ENCODE assay signal across 10 cellular contexts in genomic region chr2:234954551-234954992, GRCh38. TPM values are rescaled to one million over a fixed set of nuclear protein-coding genes. Genes with fewer than 3 reads are reported as not detected.
DNase-seq lines count a peak whose midpoint lies in the region; ATAC-seq, FAIRE-seq and TF ChIP-seq lines count a peak whose summit lies in the region.
"Had no signal": no experiment of that assay in that cellular context is flagged by ENCODE, and none has a peak within 500 bp of the region (broad histone marks: within the 10 kb centered on the region; RNA-seq: fewer than 3 reads in every experiment).

No MANE protein-coding gene starts in this region.

- FAIRE-seq in frontal cortex (lab: Jason Lieb, UNC) = no peak

- intact Hi-C loops in cardiac septum (cut with DNase I) = loop anchor here (5.0 to 10.0 kb wide), 2 partner anchors 72 to 270 kb away; no protein-coding TSS in a partner anchor
- intact Hi-C loops in left cardiac atrium (cut with DNase I) = loop anchor here in 1 of 2 donors (5.0 to 10.0 kb wide), 2 partner anchors 98 to 130 kb away; no protein-coding TSS in a partner anchor
- intact Hi-C loops in uterus (cut with DNase I; ENCODE audit: low total_unique reads) = no loop called here

- peak overlapping the region; percentile 65 for H3K27ac Mint-ChIP-seq in endothelial cell (ENCODE audit: unreplicated experiment)
- H3K27ac Mint-ChIP-seq: activated naive CD8-positive, alpha-beta T cell treated with anti-CD3 and anti-CD28 coated beads, Interleukin-2, amount 10 ng/mL, durations not matched to agents 7 days and 5 days had no signal

- H3K4me3 Mint-ChIP-seq in endothelial cell (ENCODE audit: unreplicated experiment) = peak overlapping the region; percentile 95
- H3K4me3 Mint-ChIP-seq: activated naive CD8-positive, alpha-beta T cell treated with anti-CD3 and anti-CD28 coated beads, Interleukin-2, amount 10 ng/mL, durations not matched to agents 7 days and 5 days had no signal

- peaks cover 10% of the 10 kb centered on the region for H3K27me3 Mint-ChIP-seq in endothelial cell (ENCODE audit: unreplicated experiment)

- H3K36me3 ChIP-seq in uterus = no peaks in the 10 kb centered on the region
- H3K36me3 ChIP-seq: BLaER1 had no signal

- TF ChIP-seq CTCF in endothelial cell (IDR thresholded peaks at IDR 0.05; ENCODE audit: unreplicated experiment) = no peak
- no peak for TF ChIP-seq CTCF in uterus (IDR thresholded peaks at IDR 0.05)

- peak overlapping the region; percentile 78 to 85 for H3K27ac ChIP-seq in uterus
- H3K27ac ChIP-seq: BLaER1 had no signal

- H3K4me1 ChIP-seq in uterus = no peaks in the 10 kb centered on the region

- TF ChIP-seq POLR2A in uterus (IDR thresholded peaks at IDR 0.05) = no peak

- peak; percentile 60 for DNase-seq in cardiac septum (ENCODE audit: low spot score)
- no peak for DNase-seq in left cardiac atrium
- no peak for DNase-seq in endothelial cell (ENCODE audit: low spot score)
- peak; percentile 60 for DNase-seq in midbrain (lab: John Stamatoyannopoulos, UW)
- DNase-seq in uterus = peak in 1 of 2 donors; percentile 40
- DNase-seq in frontal cortex (ENCODE audit: low spot score in 2 of 2) = no peak
- no peak for DNase-seq in NCI-H187 treated with DMSO at 0.1 percent for 48 hours (lab: John Stamatoyannopoulos, UW)
- no peak for DNase-seq in NCI-H1105 treated with DMSO at 0.1 percent for 48 hours (lab: John Stamatoyannopoulos, UW)
- DNase-seq: activated naive CD8-positive, alpha-beta T cell treated with anti-CD3 and anti-CD28 coated beads, Interleukin-2, amount 10 ng/mL, durations not matched to agents 7 days and 5 days had no signal

- H3K4me1 Mint-ChIP-seq in endothelial cell (ENCODE audit: unreplicated experiment) = peaks cover 72% of the 10 kb centered on the region

- ATAC-seq in left cardiac atrium = no peak

- H3K9me3 ChIP-seq in uterus = no peaks in the 10 kb centered on the region
- H3K9me3 ChIP-seq: BLaER1 had no signal

- H3K9me3 Mint-ChIP-seq in endothelial cell (ENCODE audit: unreplicated experiment) = no peaks in the 10 kb centered on the region
- H3K9me3 Mint-ChIP-seq: activated naive CD8-positive, alpha-beta T cell treated with anti-CD3 and anti-CD28 coated beads, Interleukin-2, amount 10 ng/mL, durations not matched to agents 7 days and 5 days had no signal

- no peaks in the 10 kb centered on the region for H3K27me3 ChIP-seq in uterus

- H3K4me3 ChIP-seq in uterus = peak overlapping the region in 1 of 2 donors; percentile 87
- H3K4me3 ChIP-seq: BLaER1 had no signal

- H3K36me3 Mint-ChIP-seq in endothelial cell (ENCODE audit: low read depth, unreplicated experiment) = peaks cover 10% of the 10 kb centered on the region
- H3K36me3 Mint-ChIP-seq: activated naive CD8-positive, alpha-beta T cell treated with anti-CD3 and anti-CD28 coated beads, Interleukin-2, amount 10 ng/mL, durations not matched to agents 7 days and 5 days had no signal

RNA-seq across cellular contexts. Expression of gene SH3BP4, which starts 2.8 kb away (rescaled TPM):
- total RNA-seq in cardiac septum (9.1 TPM), left cardiac atrium (10 to 100 TPM; 15.1 to 27.0 TPM), endothelial cell (ENCODE audit: unreplicated experiment) (58.6 TPM), uterus (10 to 100 TPM; 13.5 to 28.4 (median 20.1) TPM), frontal cortex (6.5 TPM)

Comparison
In these comparisons a context has a peak if more than half of its experiments do, and no peak if none do; other contexts are left out.
1. DNase-seq: peak in cardiac septum (single experiment) and midbrain (single experiment); none in left cardiac atrium (single experiment), endothelial cell (single experiment), frontal cortex (0 of 2), NCI-H187 treated with DMSO at 0.1 percent for 48 hours (single experiment) and NCI-H1105 treated with DMSO at 0.1 percent for 48 hours (single experiment).